1 cellular context compared by ENCODE assay signal in the genomic region with DNA sequence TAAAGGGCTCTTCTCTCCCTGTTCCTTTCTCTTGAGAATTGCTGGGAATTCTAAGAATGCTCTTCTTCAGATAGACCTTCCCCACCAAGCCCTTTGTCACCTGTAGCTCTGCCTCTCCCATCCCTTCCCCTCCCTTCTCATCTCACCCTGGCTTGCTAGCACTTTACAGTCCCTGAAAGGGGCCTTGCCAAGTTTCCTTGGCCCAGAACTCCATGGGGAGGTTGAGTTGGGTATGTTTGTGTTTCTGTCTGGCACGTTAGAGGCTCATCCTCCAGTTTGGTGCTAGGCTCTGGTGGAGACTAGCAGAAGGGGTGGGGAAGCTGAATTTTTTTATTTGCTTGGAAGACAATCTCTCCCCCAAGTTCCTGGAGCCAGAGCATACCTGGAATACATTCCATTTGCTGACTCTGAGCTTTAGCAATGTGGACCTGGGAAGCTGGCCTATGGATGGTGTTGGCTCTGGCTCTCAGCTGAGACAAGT.
TF ChIP-seq lines count a peak whose summit lies in the region.

No MANE protein-coding gene starts in this region.

TF ChIP-seq in HepG2, 621 proteins besides CTCF, POLR2A, EP300 and RAD21:
- TF ChIP-seq MAFK (conservative IDR thresholded peaks at IDR 0.05 in 1 of 2, IDR thresholded peaks at IDR 0.05 in 1 of 2; ENCODE audit: low read length in 2 of 2) (0 out of 4 replicates have a peak, but pooled peaks of 1 of the 2 experiments have one; percentile 1), TEAD3 (CRISPR knock-in tag; optimal IDR thresholded peaks at IDR 0.05; ENCODE audit: borderline replicate concordance) (peak; percentile 53)
- TF ChIP-seq, protein P1, sequence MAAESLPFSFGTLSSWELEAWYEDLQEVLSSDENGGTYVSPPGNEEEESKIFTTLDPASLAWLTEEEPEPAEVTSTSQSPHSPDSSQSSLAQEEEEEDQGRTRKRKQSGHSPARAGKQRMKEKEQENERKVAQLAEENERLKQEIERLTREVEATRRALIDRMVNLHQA (CRISPR knock-in tag; IDR thresholded peaks at IDR 0.05) = no peak
